ENCODE assay signal across 19 cellular contexts in genomic region chr5:103569313-103570060, GRCh38. TPM values are rescaled to one million over a fixed set of nuclear protein-coding genes. Genes with fewer than 3 reads are reported as not detected.
A peak's percentile ranks its signal among the peaks of the same experiment; 100 is the strongest.
DNase-seq lines count a peak whose midpoint lies in the region; ATAC-seq, FAIRE-seq and TF ChIP-seq lines count a peak whose summit lies in the region.
"Had no signal": no experiment of that assay in that cellular context is flagged by ENCODE, and none has a peak within 500 bp of the region (broad histone marks: within the 10 kb centered on the region; RNA-seq: fewer than 3 reads in every experiment).

No MANE protein-coding gene starts in this region.

- H4K91ac ChIP-seq in IMR-90 (ENCODE audit: insufficient read depth, low read depth, low read length) (no peak overlapping the region), mesenchymal stem cell (ENCODE audit: low read length) (no peak overlapping the region)

- H2BK5ac ChIP-seq in IMR-90 (ENCODE audit: low read depth, low read length, poor library complexity, severe bottlenecking) (no peak overlapping the region), mesenchymal stem cell (ENCODE audit: low read depth, low read length, poor library complexity, severe bottlenecking) (no peak overlapping the region)

- in situ Hi-C loops in IMR-90 (cut with MboI; ENCODE audit: low sequenced_read_pairs), result loop anchor here (10.0 kb wide), 1 partner anchor 605 kb away; no protein-coding TSS in a partner anchor

- H3K23ac ChIP-seq in IMR-90 (ENCODE audit: low read depth, low read length), result no peak overlapping the region
- H3K23ac ChIP-seq in mesenchymal stem cell (ENCODE audit: low read length in 2 of 2), result no peak overlapping the region

- H3K4me3 ChIP-seq in A549 (no peak overlapping the region), IMR-90 (ENCODE audit: insufficient read depth, low read depth, low read length) (no peak overlapping the region), cardiac fibroblast (replicated peaks in 1 of 2; ENCODE audit: low read depth in 2 of 2, low read length in 2 of 2) (no peak overlapping the region), mesenchymal stem cell (ENCODE audit: insufficient read depth in 1 of 2, low read depth in 1 of 2, low read length in 2 of 2) (no peak overlapping the region), sigmoid colon (no peak overlapping the region)
- H3K4me3 ChIP-seq: adrenal gland, gastrocnemius medialis had no signal

- H4K20me1 ChIP-seq in IMR-90 (ENCODE audit: insufficient read depth, low read length), result no peaks in the 10 kb centered on the region

- dilution Hi-C loops in IMR-90 (cut with HindIII; ENCODE audit: low sequenced_read_pairs, unreplicated experiment), result no loop called here

- no peaks in the 10 kb centered on the region for H3K79me1 ChIP-seq in IMR-90 (ENCODE audit: low read depth in 1 of 2, low read length in 2 of 2)
- no peaks in the 10 kb centered on the region for H3K79me1 ChIP-seq in mesenchymal stem cell (replicated peaks; ENCODE audit: low read length, poor library complexity, severe bottlenecking)

- H2AK9ac ChIP-seq in IMR-90 (replicated peaks; ENCODE audit: low read depth, low read length, poor library complexity), result no peak overlapping the region

- CTCF ChIA-PET in A549 (lab: Yijun Ruan, JAX), result interaction anchor here (1.4 kb wide), 1 partner anchor 18 kb away, joined by 3 read pairs; no protein-coding TSS in a partner anchor
- CTCF ChIA-PET in IMR-90 (lab: Yijun Ruan, JAX), result interaction anchor here (0.7 to 1.3 kb wide), 2 partner anchors 13 to 1042 kb away, joined by 3 read pairs; no protein-coding TSS in a partner anchor

- no peak for TF ChIP-seq POLR2A in A549 (IDR thresholded peaks at IDR 0.05; ENCODE audit: low read length)
- no peak for TF ChIP-seq POLR2A in IMR-90 (IDR thresholded peaks at IDR 0.05; ENCODE audit: low read depth, low read length)
- no peak for TF ChIP-seq POLR2A in sigmoid colon (IDR thresholded peaks at IDR 0.05)

- H2AFZ ChIP-seq in IMR-90 (replicated peaks; ENCODE audit: low read length, poor library complexity) (no peak overlapping the region), mesenchymal stem cell (ENCODE audit: low read depth, low read length) (no peak overlapping the region)

- TF ChIP-seq RAD21 in A549 (conservative IDR thresholded peaks at IDR 0.05 in 1 of 2, IDR thresholded peaks at IDR 0.05 in 1 of 2), result no peak
- no peak for TF ChIP-seq RAD21 in IMR-90 (IDR thresholded peaks at IDR 0.05; ENCODE audit: low read length)

- H3K27ac ChIP-seq in A549 (peak overlapping the region in 1 of 2 experiments; percentile 36; a peak in 1 of 6 replicates), IMR-90 (ENCODE audit: insufficient read depth, low read length) (no peak overlapping the region), mesenchymal stem cell (ENCODE audit: low read length, poor library complexity, severe bottlenecking) (peak overlapping the region; percentile 23), sigmoid colon (no peak overlapping the region)
- H3K27ac ChIP-seq: adrenal gland, gastrocnemius medialis, VCaP had no signal

- H2BK15ac ChIP-seq in IMR-90 (ENCODE audit: low read depth, low read length) (no peak overlapping the region), mesenchymal stem cell (ENCODE audit: low read depth, poor library complexity, severe bottlenecking) (no peak overlapping the region)

- no peak overlapping the region for H2BK20ac ChIP-seq in IMR-90 (ENCODE audit: low read depth, low read length)

- ATAC-seq in A549 (peak; percentile 45 to 59; a peak in 2 of 6 replicates), IMR-90 (ENCODE audit: low read depth) (no peak), HG03354 (IDR thresholded peaks at IDR 0.05; ENCODE audit: poor library complexity, severe bottlenecking, unreplicated experiment) (no peak)
- ATAC-seq: gastrocnemius medialis; Panc1; stimulated activated naive CD8-positive, alpha-beta T cell treated with anti-CD3 and anti-CD28 coated beads, Interleukin-15, Interleukin-2, amounts not matched to agents 100 U/mL and 50 U/mL, for 24 hours had no signal

- H2BK120ac ChIP-seq in IMR-90 (ENCODE audit: low read depth, low read length) (no peak overlapping the region), mesenchymal stem cell (ENCODE audit: low read depth, low read length) (no peak overlapping the region)

- H3K36me3 ChIP-seq in IMR-90 (ENCODE audit: control insufficient read depth, insufficient read depth, low read length) (no peaks in the 10 kb centered on the region), mesenchymal stem cell (ENCODE audit: control insufficient read depth in 1 of 2, insufficient read depth in 2 of 2, low read depth in 1 of 2, low read length in 2 of 2) (no peaks in the 10 kb centered on the region), sigmoid colon (no peaks in the 10 kb centered on the region)
- H3K36me3 ChIP-seq: adrenal gland, gastrocnemius medialis had no signal

- H3K4me2 ChIP-seq in A549 (peak overlapping the region; percentile 47), IMR-90 (ENCODE audit: low read depth, low read length) (no peak overlapping the region), mesenchymal stem cell (ENCODE audit: low read length, poor library complexity, severe bottlenecking) (no peak overlapping the region)

- peaks cover 2% of the 10 kb centered on the region; the same call in 1 of the 2 replicates for H3K27me3 ChIP-seq in IMR-90 (ENCODE audit: control insufficient read depth, insufficient read depth, low read length)
- no peaks in the 10 kb centered on the region for H3K27me3 ChIP-seq in mesenchymal stem cell (ENCODE audit: control insufficient read depth in 1 of 2, insufficient read depth in 1 of 2, low read length in 2 of 2)
- no peaks in the 10 kb centered on the region for H3K27me3 ChIP-seq in sigmoid colon
- H3K27me3 ChIP-seq: adrenal gland, gastrocnemius medialis had no signal

- no peak overlapping the region for H3K56ac ChIP-seq in IMR-90 (ENCODE audit: extremely low read depth, insufficient read depth, low read length)

- intact Hi-C loops in IMR-90 (cut with micrococcal nuclease) (no loop called here), sigmoid colon (cut with DNase I) (no loop called here)

- H3K9ac ChIP-seq in IMR-90 (ENCODE audit: low read depth, low read length), result no peak overlapping the region
- H3K9ac ChIP-seq in mesenchymal stem cell (ENCODE audit: low read length), result no peak overlapping the region

- H3K18ac ChIP-seq in IMR-90 (ENCODE audit: low read depth, low read length) (no peak overlapping the region), mesenchymal stem cell (ENCODE audit: low read depth in 1 of 2, low read length in 2 of 2) (no peak overlapping the region)

- no peak overlapping the region for H4K8ac ChIP-seq in IMR-90 (ENCODE audit: low read depth in 2 of 2, low read length in 2 of 2)
- H4K8ac ChIP-seq in mesenchymal stem cell (ENCODE audit: low read length), result no peak overlapping the region

- no TSS peak for BruUV-seq in IMR-90 (replicated peaks; lab: Mats Ljungman, UMichigan)

- TF ChIP-seq EP300 in A549 (IDR thresholded peaks at IDR 0.05) (no peak), sigmoid colon (IDR thresholded peaks at IDR 0.05) (no peak)

- no peak overlapping the region for H3K14ac ChIP-seq in IMR-90 (replicated peaks; ENCODE audit: low read depth, low read length)
- no peak overlapping the region for H3K14ac ChIP-seq in mesenchymal stem cell (ENCODE audit: low read length in 2 of 2)

- WGBS in A549 (ENCODE audit: missing lambda C conversion rate), result 40% methylated on average over 3 of the region's 3 CpGs
- 11% methylated on average over 1 of the region's 3 CpGs; no CpG with 5 or more reads in 1 of the 2 experiments for WGBS in IMR-90 (ENCODE audit: extremely low coverage in 2 of 2, insufficient read length in 1 of 2), 2 experiments
- 97% methylated on average over 3 of the region's 3 CpGs for WGBS in mesenchymal stem cell
- 69 to 73% methylated on average over 3 of the region's 3 CpGs for WGBS in sigmoid colon, 2 donors

- H3K4me1 ChIP-seq in A549 (peaks cover 8% of the 10 kb centered on the region), IMR-90 (ENCODE audit: control insufficient read depth, insufficient read depth, low read length) (no peaks in the 10 kb centered on the region), mesenchymal stem cell (ENCODE audit: control insufficient read depth, insufficient read depth, low read depth, low read length) (no peaks in the 10 kb centered on the region), sigmoid colon (no peaks in the 10 kb centered on the region)
- H3K4me1 ChIP-seq: adrenal gland, gastrocnemius medialis had no signal

- no peak for FAIRE-seq in A549 (lab: Jason Lieb, UNC)
- FAIRE-seq: GM19239 had no signal

- POLR2A ChIA-PET in A549 (lab: Yijun Ruan, JAX) (interaction anchor here (0.6 kb wide), 1 partner anchor 357 kb away, joined by 3 read pairs; no protein-coding TSS in a partner anchor), IMR-90 (lab: Charles Lee; ENCODE audit: unreplicated experiment) (no interaction called here)

- H2AK5ac ChIP-seq in IMR-90 (ENCODE audit: low read depth, low read length), result no peak overlapping the region
- H2AK5ac ChIP-seq in mesenchymal stem cell (ENCODE audit: low read length, severe bottlenecking), result no peak overlapping the region

- H4K5ac ChIP-seq in IMR-90 (ENCODE audit: low read depth, low read length), result no peak overlapping the region

- DNase-seq in A549 (ENCODE audit: low read depth in 1 of 2, low spot score in 1 of 2) (peak in 1 of 2 experiments; percentile 11), IMR-90 (peak; percentile 6), cardiac fibroblast (ENCODE audit: low read depth in 2 of 2) (peak; percentile 3 to 12), mesenchymal stem cell (no peak), sigmoid colon (no peak), 8988T (no peak), iPS-NIHi7 (ENCODE audit: extremely low spot score) (no peak)
- DNase-seq: adrenal gland; endodermal cell; gastrocnemius medialis; mesendoderm; NCI-H1417 treated with DMSO at 0.1 percent for 48 hours; NCI-H526 treated with DMSO at 0.1 percent for 48 hours; stimulated activated naive CD8-positive, alpha-beta T cell treated with anti-CD3 and anti-CD28 coated beads, Interleukin-15, Interleukin-2, amounts not matched to agents 100 U/mL and 50 U/mL, for 24 hours had no signal

- H2BK12ac ChIP-seq in mesenchymal stem cell (ENCODE audit: low read length in 2 of 2), result no peak overlapping the region

- H3K4ac ChIP-seq in IMR-90 (ENCODE audit: low read depth, low read length) (no peak overlapping the region), mesenchymal stem cell (ENCODE audit: low read depth in 1 of 2, low read length in 2 of 2) (no peak overlapping the region)

- TF ChIP-seq CTCF in A549 (IDR thresholded peaks at IDR 0.05) (no peak), IMR-90 (conservative IDR thresholded peaks at IDR 0.05; ENCODE audit: low read depth, low read length) (no peak), cardiac fibroblast (IDR thresholded peaks at IDR 0.05; ENCODE audit: low read depth, low read length) (no peak), sigmoid colon (IDR thresholded peaks at IDR 0.05) (no peak)

- H3K9me3 ChIP-seq in A549, result no peaks in the 10 kb centered on the region
- no peaks in the 10 kb centered on the region for H3K9me3 ChIP-seq in IMR-90 (ENCODE audit: control insufficient read depth, insufficient read depth, low read length)
- H3K9me3 ChIP-seq in mesenchymal stem cell (ENCODE audit: control insufficient read depth, low read length), result no peaks in the 10 kb centered on the region
- no peaks in the 10 kb centered on the region for H3K9me3 ChIP-seq in sigmoid colon
- H3K9me3 ChIP-seq: adrenal gland, Caco-2, gastrocnemius medialis had no signal

- no peaks in the 10 kb centered on the region for H3K9me1 ChIP-seq in IMR-90 (ENCODE audit: insufficient read depth, low read length)

RNA-seq across cellular contexts. Expression of gene NUDT12, which starts 6.9 kb away (rescaled TPM):
- polyA plus RNA-seq in A549 (2011; rRNA removed) (5.1 and 6.2 TPM in 2 replicates), A549 (2017; fragmentation: RNase III; extraction: RNeasy Plus Mini Kit Qiagen cat#74134 plus additional on column Dnase treatment) (2.5 to 3.1 TPM (median 3.1 TPM) in 3 replicates), IMR-90 (2012; rRNA removed) (2.3 and 3.7 TPM in 2 replicates), sigmoid colon (10 to 100 TPM in 2 of 3 donors, 1 to 10 TPM in 1; 7.3 to 17.4 (median 13.6) TPM)
- polyA plus RNA-seq in A549 (2012; cell fraction: cytosol; rRNA removed), result 0.49 and 0.62 TPM in 2 replicates
- 0.64 and 0.93 TPM in 2 replicates for polyA plus RNA-seq in A549 (2012; cell fraction: nucleus; rRNA removed)
- polyA minus RNA-seq in A549 (2011; rRNA and poly(A)+ RNA removed), result 0.92 and 1.1 TPM in 2 replicates
- total RNA-seq in IMR-90 (2012; rRNA removed) (5.9 and 10.0 TPM in 2 replicates), sigmoid colon (10 to 100 TPM in 3 of 4 donors, 1 to 10 TPM in 1; 8.4 to 20.7 (median 15.6) TPM)
- 0.33 and 0.40 TPM in 2 replicates for polyA plus RNA-seq in IMR-90 (2012; cell fraction: cytosol; rRNA removed)
- 0.71 and 8.8 TPM in 2 replicates for polyA plus RNA-seq in IMR-90 (2012; cell fraction: nucleus; rRNA removed; ENCODE audit: low replicate concordance)
- polyA plus RNA-seq in mesenchymal stem cell (2013, experiment 1 of 2), result 6.5 TPM
- 7.3 TPM for polyA plus RNA-seq in mesenchymal stem cell (2013, experiment 2 of 2)

Comparison
In these comparisons a context has a peak if more than half of its experiments do, and no peak if none do; other contexts are left out.
1. ATAC-seq: peak in A549 (2 of 2); none in IMR-90 (single experiment) and HG03354 (single experiment).
2. DNase-seq: peak in IMR-90 (single experiment) and cardiac fibroblast (2 of 2); none in mesenchymal stem cell (single experiment), sigmoid colon (single experiment), 8988T (single experiment) and iPS-NIHi7 (single experiment).